11 cellular contexts compared by ENCODE assay signal in the genomic region with DNA sequence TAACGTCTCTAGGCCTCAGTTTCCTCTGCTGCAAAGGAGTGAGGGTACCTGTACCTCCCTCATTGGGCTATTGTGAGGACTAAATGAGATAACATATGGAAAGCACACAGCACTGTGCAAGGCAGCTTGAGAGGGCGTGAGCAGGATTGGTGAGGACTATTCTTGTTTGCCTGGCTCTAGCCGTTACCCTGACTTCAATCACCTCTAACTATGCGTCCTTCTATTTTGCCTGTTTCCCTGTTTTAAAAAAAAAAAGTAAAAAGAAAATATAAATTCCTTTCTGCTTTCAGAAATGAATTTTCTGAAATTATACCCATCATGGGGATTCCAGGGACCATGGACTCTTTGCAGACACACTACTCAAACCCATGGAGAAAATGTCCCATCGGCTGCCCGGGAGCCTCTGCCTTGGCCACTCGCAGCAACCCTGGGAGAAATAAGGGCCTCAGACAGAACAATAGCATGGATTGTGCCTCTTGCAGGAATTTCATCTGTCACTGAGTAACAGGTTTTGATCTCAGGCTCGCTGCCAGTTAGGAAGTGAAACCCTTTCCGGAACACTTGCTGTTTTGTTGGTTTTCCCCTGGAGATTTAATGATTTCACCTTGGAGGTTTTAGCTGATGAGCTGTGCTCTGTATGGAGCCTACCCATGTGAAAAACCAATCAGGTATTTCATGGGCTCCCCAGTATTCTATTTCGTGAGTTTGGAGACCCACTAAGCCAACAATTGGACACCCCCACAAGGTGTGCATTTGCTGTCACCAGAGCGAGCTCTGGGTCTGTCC. TPM values are rescaled to one million over a fixed set of nuclear protein-coding genes. Genes with fewer than 3 reads are reported as not detected.
A peak's percentile ranks its signal among the peaks of the same experiment; 100 is the strongest.
DNase-seq lines count a peak whose midpoint lies in the region; ATAC-seq, FAIRE-seq and TF ChIP-seq lines count a peak whose summit lies in the region.
"Had no signal": no experiment of that assay in that cellular context is flagged by ENCODE, and none has a peak within 500 bp of the region (broad histone marks: within the 10 kb centered on the region; RNA-seq: fewer than 3 reads in every experiment).

No MANE protein-coding gene starts in this region.

- no peak for TF ChIP-seq CTCF in gastrocnemius medialis (IDR thresholded peaks at IDR 0.05 in 4 of 5, conservative IDR thresholded peaks at IDR 0.05 in 1 of 5)

- H3K27ac ChIP-seq in gastrocnemius medialis, result peak overlapping the region; percentile 61 to 74 (median 64)
- H3K27ac ChIP-seq: cardiac muscle cell had no signal

- no peaks in the 10 kb centered on the region for H3K9me3 ChIP-seq in gastrocnemius medialis

- intact Hi-C loops in gastrocnemius medialis (cut with DNase I; ENCODE audit: low total_unique reads), result no loop called here

- DNase-seq in GM18507 (ENCODE audit: extremely low spot score, insufficient read length, low read depth) (no peak), NCI-H345 treated with DMSO at 0.1 percent for 48 hours (lab: John Stamatoyannopoulos, UW; ENCODE audit: unreplicated experiment) (peak; percentile 55), globus pallidus (ENCODE audit: low spot score) (peak; percentile 57), gastrocnemius medialis (no peak), GM19238 (ENCODE audit: insufficient read length, low spot score) (no peak)
- no peak for DNase-seq in effector memory CD8-positive, alpha-beta T cell
- DNase-seq: activated CD4-positive, alpha-beta T cell treated with anti-CD3 and anti-CD28 coated beads for 4 hours; NCI-H226 had no signal

- no peak for TF ChIP-seq POLR2A in gastrocnemius medialis (IDR thresholded peaks at IDR 0.05)

- in situ Hi-C loops in gastrocnemius medialis (cut with MboI; ENCODE audit: low sequenced_read_pairs in 4 of 4), result no loop called here

- no peak overlapping the region for H3K27ac Mint-ChIP-seq in effector memory CD8-positive, alpha-beta T cell

- peaks cover 0 to 3% of the 10 kb centered on the region in 2 donors for H3K4me1 Mint-ChIP-seq in effector memory CD8-positive, alpha-beta T cell (ENCODE audit: low read depth in 2 of 2)

- peaks cover 19 to 41% of the 10 kb centered on the region in 2 donors for H3K4me1 ChIP-seq in gastrocnemius medialis

- H3K9me3 Mint-ChIP-seq in effector memory CD8-positive, alpha-beta T cell, result no peaks in the 10 kb centered on the region

- H3K27me3 ChIP-seq in gastrocnemius medialis, result no peaks in the 10 kb centered on the region
- H3K27me3 ChIP-seq: cardiac muscle cell had no signal

- no peak overlapping the region for H3K4me3 Mint-ChIP-seq in effector memory CD8-positive, alpha-beta T cell

- H3K36me3 ChIP-seq in gastrocnemius medialis, result no peaks in the 10 kb centered on the region
- H3K36me3 ChIP-seq: cardiac muscle cell had no signal

- FAIRE-seq in GM18507 (lab: Jason Lieb, UNC), result peak; percentile 81

- no peaks in the 10 kb centered on the region for H3K36me3 Mint-ChIP-seq in effector memory CD8-positive, alpha-beta T cell (ENCODE audit: insufficient read depth)

- H3K27me3 Mint-ChIP-seq in effector memory CD8-positive, alpha-beta T cell, result peaks cover 4 to 6% of the 10 kb centered on the region in 2 donors

- ATAC-seq in gastrocnemius medialis (peak; percentile 7), HG02884 (IDR thresholded peaks at IDR 0.05; ENCODE audit: unreplicated experiment) (no peak), GM18498 (IDR thresholded peaks at IDR 0.05; ENCODE audit: unreplicated experiment) (no peak)
- ATAC-seq in effector memory CD8-positive, alpha-beta T cell (replicated peaks), result no peak

- H3K4me3 ChIP-seq in gastrocnemius medialis, result peak overlapping the region in 1 of 4 donors; percentile 2
- H3K4me3 ChIP-seq: cardiac muscle cell had no signal

RNA-seq across cellular contexts. Expression of a gene that starts 55.6 kb away (rescaled TPM):
- total RNA-seq in gastrocnemius medialis, result 1 to 10 TPM in 1 of 4 donors, under 1 TPM in 3; 0.60 to 1.7 (median 0.74) TPM
- total RNA-seq: cardiac muscle cell had no signal

Comparison
In these comparisons a context has a peak if more than half of its experiments do, and no peak if none do; other contexts are left out.
1. DNase-seq: peak in NCI-H345 treated with DMSO at 0.1 percent for 48 hours (single experiment) and globus pallidus (single experiment); none in GM18507 (single experiment), gastrocnemius medialis (0 of 2), effector memory CD8-positive, alpha-beta T cell (0 of 3) and GM19238 (single experiment).
2. ATAC-seq: peak in gastrocnemius medialis (2 of 2); none in HG02884 (single experiment), GM18498 (single experiment) and effector memory CD8-positive, alpha-beta T cell (single experiment).